In the genomic region with DNA sequence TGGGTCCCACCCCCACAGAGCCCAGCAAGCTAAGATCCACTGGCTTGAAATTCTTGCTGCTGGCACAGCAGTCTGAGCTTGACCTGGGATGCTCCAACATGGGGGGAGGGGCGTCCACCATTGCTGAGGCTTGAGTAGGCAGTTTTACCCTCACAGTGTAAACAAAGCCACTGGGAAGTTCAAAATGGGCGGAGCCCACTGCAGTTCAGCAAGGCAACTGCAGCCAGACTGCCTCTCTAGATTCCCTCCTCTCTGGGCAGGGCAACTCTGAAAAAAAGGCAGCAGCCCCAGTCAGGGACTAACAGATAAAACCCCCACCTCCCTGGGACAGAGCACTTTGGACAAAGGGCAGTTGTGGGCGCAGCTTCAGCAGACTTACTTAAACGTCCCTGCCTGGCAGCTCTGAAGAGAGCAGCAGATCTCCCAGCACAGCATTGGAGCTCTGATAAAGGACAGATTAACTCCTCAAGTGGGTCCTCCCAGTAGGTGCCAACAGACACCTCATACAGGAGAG, we compare ENCODE assay signal across 1 cellular context.
A peak's percentile ranks its signal among the peaks of the same experiment; 100 is the strongest.
TF ChIP-seq lines count a peak whose summit lies in the region.

No MANE protein-coding gene starts in this region.

TF ChIP-seq in HepG2, 621 proteins besides CTCF, POLR2A, EP300 and RAD21 (continued from another document and continues in another):
- TF ChIP-seq, protein P1, sequence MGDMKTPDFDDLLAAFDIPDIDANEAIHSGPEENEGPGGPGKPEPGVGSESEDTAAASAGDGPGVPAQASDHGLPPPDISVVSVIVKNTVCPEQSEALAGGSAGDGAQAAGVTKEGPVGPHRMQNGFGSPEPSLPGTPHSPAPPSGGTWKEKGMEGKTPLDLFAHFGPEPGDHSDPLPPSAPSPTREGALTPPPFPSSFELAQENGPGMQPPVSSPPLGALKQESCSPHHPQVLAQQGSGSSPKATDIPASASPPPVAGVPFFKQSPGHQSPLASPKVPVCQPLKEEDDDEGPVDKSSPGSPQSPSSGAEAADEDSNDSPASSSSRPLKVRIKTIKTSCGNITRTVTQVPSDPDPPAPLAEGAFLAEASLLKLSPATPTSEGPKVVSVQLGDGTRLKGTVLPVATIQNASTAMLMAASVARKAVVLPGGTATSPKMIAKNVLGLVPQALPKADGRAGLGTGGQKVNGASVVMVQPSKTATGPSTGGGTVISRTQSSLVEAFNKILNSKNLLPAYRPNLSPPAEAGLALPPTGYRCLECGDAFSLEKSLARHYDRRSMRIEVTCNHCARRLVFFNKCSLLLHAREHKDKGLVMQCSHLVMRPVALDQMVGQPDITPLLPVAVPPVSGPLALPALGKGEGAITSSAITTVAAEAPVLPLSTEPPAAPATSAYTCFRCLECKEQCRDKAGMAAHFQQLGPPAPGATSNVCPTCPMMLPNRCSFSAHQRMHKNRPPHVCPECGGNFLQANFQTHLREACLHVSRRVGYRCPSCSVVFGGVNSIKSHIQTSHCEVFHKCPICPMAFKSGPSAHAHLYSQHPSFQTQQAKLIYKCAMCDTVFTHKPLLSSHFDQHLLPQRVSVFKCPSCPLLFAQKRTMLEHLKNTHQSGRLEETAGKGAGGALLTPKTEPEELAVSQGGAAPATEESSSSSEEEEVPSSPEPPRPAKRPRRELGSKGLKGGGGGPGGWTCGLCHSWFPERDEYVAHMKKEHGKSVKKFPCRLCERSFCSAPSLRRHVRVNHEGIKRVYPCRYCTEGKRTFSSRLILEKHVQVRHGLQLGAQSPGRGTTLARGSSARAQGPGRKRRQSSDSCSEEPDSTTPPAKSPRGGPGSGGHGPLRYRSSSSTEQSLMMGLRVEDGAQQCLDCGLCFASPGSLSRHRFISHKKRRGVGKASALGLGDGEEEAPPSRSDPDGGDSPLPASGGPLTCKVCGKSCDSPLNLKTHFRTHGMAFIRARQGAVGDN (CRISPR knock-in tag; IDR thresholded peaks at IDR 0.05) = peak; percentile 73
- peak; percentile 63 for TF ChIP-seq YY1 (IDR thresholded peaks at IDR 0.05; ENCODE audit: insufficient read depth, insufficient replicate concordance, low read depth, low read length)
- peak; percentile 50 for TF ChIP-seq POLR2G (IDR thresholded peaks at IDR 0.05; ENCODE audit: low read depth, low read length)
- TF ChIP-seq ZNF891 (CRISPR knock-in tag; IDR thresholded peaks at IDR 0.05) = 0 out of 2 replicates have a peak, but pooled peaks have one; percentile 52
- TF ChIP-seq, protein P2, sequence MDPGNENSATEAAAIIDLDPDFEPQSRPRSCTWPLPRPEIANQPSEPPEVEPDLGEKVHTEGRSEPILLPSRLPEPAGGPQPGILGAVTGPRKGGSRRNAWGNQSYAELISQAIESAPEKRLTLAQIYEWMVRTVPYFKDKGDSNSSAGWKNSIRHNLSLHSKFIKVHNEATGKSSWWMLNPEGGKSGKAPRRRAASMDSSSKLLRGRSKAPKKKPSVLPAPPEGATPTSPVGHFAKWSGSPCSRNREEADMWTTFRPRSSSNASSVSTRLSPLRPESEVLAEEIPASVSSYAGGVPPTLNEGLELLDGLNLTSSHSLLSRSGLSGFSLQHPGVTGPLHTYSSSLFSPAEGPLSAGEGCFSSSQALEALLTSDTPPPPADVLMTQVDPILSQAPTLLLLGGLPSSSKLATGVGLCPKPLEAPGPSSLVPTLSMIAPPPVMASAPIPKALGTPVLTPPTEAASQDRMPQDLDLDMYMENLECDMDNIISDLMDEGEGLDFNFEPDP (CRISPR knock-in tag; conservative IDR thresholded peaks at IDR 0.05) = 0 out of 2 replicates have a peak, but pooled peaks have one; percentile 15
- peak; percentile 34; the same call in 1 of the 2 replicates for TF ChIP-seq NR2C2 (CRISPR knock-in tag; IDR thresholded peaks at IDR 0.05; ENCODE audit: borderline replicate concordance)
- TF ChIP-seq, protein P3, sequence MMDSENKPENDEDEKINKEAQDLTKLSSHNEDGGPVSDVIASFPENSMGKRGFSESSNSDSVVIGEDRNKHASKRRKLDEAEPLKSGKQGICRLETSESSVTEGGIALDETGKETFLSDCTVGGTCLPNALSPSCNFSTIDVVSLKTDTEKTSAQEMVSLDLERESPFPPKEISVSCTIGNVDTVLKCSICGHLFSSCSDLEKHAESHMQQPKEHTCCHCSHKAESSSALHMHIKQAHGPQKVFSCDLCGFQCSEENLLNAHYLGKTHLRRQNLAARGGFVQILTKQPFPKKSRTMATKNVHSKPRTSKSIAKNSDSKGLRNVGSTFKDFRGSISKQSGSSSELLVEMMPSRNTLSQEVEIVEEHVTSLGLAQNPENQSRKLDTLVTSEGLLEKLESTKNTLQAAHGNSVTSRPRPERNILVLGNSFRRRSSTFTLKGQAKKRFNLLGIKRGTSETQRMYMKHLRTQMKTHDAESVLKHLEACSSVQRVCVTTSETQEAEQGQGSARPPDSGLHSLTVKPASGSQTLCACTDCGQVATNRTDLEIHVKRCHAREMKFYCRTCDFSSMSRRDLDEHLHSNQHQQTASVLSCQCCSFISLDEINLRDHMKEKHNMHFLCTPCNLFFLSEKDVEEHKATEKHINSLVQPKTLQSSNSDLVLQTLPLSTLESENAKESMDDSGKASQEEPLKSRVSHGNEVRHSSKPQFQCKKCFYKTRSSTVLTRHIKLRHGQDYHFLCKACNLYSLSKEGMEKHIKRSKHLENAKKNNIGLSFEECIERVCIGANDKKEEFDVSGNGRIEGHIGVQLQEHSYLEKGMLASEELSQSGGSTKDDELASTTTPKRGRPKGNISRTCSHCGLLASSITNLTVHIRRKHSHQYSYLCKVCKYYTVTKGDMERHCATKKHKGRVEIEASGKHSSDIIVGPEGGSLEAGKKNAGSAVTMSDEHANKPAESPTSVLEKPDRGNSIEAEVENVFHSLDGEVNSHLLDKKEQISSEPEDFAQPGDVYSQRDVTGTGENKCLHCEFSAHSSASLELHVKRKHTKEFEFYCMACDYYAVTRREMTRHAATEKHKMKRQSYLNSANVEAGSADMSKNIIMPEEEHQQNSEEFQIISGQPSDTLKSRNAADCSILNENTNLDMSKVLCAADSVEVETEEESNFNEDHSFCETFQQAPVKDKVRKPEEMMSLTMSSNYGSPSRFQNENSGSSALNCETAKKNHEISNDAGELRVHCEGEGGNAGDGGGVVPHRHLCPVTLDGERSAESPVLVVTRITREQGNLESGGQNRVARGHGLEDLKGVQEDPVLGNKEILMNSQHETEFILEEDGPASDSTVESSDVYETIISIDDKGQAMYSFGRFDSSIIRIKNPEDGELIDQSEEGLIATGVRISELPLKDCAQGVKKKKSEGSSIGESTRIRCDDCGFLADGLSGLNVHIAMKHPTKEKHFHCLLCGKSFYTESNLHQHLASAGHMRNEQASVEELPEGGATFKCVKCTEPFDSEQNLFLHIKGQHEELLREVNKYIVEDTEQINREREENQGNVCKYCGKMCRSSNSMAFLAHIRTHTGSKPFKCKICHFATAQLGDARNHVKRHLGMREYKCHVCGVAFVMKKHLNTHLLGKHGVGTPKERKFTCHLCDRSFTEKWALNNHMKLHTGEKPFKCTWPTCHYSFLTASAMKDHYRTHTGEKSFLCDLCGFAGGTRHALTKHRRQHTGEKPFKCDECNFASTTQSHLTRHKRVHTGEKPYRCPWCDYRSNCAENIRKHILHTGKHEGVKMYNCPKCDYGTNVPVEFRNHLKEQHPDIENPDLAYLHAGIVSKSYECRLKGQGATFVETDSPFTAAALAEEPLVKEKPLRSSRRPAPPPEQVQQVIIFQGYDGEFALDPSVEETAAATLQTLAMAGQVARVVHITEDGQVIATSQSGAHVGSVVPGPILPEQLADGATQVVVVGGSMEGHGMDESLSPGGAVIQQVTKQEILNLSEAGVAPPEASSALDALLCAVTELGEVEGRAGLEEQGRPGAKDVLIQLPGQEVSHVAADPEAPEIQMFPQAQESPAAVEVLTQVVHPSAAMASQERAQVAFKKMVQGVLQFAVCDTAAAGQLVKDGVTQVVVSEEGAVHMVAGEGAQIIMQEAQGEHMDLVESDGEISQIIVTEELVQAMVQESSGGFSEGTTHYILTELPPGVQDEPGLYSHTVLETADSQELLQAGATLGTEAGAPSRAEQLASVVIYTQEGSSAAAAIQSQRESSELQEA (CRISPR knock-in tag; IDR thresholded peaks at IDR 0.05; ENCODE audit: not compliant biosample characterization) = peak; percentile 35
- TF ChIP-seq, protein P4, sequence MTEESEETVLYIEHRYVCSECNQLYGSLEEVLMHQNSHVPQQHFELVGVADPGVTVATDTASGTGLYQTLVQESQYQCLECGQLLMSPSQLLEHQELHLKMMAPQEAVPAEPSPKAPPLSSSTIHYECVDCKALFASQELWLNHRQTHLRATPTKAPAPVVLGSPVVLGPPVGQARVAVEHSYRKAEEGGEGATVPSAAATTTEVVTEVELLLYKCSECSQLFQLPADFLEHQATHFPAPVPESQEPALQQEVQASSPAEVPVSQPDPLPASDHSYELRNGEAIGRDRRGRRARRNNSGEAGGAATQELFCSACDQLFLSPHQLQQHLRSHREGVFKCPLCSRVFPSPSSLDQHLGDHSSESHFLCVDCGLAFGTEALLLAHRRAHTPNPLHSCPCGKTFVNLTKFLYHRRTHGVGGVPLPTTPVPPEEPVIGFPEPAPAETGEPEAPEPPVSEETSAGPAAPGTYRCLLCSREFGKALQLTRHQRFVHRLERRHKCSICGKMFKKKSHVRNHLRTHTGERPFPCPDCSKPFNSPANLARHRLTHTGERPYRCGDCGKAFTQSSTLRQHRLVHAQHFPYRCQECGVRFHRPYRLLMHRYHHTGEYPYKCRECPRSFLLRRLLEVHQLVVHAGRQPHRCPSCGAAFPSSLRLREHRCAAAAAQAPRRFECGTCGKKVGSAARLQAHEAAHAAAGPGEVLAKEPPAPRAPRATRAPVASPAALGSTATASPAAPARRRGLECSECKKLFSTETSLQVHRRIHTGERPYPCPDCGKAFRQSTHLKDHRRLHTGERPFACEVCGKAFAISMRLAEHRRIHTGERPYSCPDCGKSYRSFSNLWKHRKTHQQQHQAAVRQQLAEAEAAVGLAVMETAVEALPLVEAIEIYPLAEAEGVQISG (CRISPR knock-in tag; IDR thresholded peaks at IDR 0.05) = 0 out of 2 replicates have a peak, but pooled peaks have one; percentile 28
- TF ChIP-seq, protein P5, sequence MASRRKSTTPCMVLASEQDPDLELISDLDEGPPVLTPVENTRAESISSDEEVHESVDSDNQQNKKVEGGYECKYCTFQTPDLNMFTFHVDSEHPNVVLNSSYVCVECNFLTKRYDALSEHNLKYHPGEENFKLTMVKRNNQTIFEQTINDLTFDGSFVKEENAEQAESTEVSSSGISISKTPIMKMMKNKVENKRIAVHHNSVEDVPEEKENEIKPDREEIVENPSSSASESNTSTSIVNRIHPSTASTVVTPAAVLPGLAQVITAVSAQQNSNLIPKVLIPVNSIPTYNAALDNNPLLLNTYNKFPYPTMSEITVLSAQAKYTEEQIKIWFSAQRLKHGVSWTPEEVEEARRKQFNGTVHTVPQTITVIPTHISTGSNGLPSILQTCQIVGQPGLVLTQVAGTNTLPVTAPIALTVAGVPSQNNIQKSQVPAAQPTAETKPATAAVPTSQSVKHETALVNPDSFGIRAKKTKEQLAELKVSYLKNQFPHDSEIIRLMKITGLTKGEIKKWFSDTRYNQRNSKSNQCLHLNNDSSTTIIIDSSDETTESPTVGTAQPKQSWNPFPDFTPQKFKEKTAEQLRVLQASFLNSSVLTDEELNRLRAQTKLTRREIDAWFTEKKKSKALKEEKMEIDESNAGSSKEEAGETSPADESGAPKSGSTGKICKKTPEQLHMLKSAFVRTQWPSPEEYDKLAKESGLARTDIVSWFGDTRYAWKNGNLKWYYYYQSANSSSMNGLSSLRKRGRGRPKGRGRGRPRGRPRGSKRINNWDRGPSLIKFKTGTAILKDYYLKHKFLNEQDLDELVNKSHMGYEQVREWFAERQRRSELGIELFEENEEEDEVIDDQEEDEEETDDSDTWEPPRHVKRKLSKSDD (CRISPR knock-in tag; IDR thresholded peaks at IDR 0.05; ENCODE audit: low read depth) = 0 out of 2 replicates have a peak, but pooled peaks have one; percentile 61
- TF ChIP-seq CBX5 (CRISPR knock-in tag; IDR thresholded peaks at IDR 0.05; ENCODE audit: borderline replicate concordance) = peak; percentile 49; the same call in 1 of the 2 replicates
- TF ChIP-seq, protein P6, sequence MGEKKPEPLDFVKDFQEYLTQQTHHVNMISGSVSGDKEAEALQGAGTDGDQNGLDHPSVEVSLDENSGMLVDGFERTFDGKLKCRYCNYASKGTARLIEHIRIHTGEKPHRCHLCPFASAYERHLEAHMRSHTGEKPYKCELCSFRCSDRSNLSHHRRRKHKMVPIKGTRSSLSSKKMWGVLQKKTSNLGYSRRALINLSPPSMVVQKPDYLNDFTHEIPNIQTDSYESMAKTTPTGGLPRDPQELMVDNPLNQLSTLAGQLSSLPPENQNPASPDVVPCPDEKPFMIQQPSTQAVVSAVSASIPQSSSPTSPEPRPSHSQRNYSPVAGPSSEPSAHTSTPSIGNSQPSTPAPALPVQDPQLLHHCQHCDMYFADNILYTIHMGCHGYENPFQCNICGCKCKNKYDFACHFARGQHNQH (CRISPR knock-in tag; IDR thresholded peaks at IDR 0.05) = 0 out of 2 replicates have a peak, but pooled peaks have one; percentile 46
- TF ChIP-seq GATAD1 (CRISPR knock-in tag; IDR thresholded peaks at IDR 0.05) = peak; percentile 39; the same call in 1 of the 2 replicates
- TF ChIP-seq, protein P7, sequence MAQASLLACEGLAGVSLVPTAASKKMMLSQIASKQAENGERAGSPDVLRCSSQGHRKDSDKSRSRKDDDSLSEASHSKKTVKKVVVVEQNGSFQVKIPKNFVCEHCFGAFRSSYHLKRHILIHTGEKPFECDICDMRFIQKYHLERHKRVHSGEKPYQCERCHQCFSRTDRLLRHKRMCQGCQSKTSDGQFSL (CRISPR knock-in tag; IDR thresholded peaks at IDR 0.05) = peak; percentile 36; the same call in 1 of the 2 replicates
- TF ChIP-seq RCOR2 (CRISPR knock-in tag; IDR thresholded peaks at IDR 0.05) = peak; percentile 18; the same call in 1 of the 2 replicates
- TF ChIP-seq NCOA1 (CRISPR knock-in tag; IDR thresholded peaks at IDR 0.05) = 0 out of 2 replicates have a peak, but pooled peaks have one; percentile 40
- peak; percentile 66; the same call in 1 of the 2 replicates for TF ChIP-seq ZNF383 (CRISPR knock-in tag; IDR thresholded peaks at IDR 0.05; ENCODE audit: borderline replicate concordance)
- peak; percentile 96 for TF ChIP-seq ZMYM4 (CRISPR knock-in tag; IDR thresholded peaks at IDR 0.05)
- 0 out of 2 replicates have a peak, but pooled peaks have one; percentile 22 for TF ChIP-seq ZBTB38 (CRISPR knock-in tag; IDR thresholded peaks at IDR 0.05)
- TF ChIP-seq, protein P8, sequence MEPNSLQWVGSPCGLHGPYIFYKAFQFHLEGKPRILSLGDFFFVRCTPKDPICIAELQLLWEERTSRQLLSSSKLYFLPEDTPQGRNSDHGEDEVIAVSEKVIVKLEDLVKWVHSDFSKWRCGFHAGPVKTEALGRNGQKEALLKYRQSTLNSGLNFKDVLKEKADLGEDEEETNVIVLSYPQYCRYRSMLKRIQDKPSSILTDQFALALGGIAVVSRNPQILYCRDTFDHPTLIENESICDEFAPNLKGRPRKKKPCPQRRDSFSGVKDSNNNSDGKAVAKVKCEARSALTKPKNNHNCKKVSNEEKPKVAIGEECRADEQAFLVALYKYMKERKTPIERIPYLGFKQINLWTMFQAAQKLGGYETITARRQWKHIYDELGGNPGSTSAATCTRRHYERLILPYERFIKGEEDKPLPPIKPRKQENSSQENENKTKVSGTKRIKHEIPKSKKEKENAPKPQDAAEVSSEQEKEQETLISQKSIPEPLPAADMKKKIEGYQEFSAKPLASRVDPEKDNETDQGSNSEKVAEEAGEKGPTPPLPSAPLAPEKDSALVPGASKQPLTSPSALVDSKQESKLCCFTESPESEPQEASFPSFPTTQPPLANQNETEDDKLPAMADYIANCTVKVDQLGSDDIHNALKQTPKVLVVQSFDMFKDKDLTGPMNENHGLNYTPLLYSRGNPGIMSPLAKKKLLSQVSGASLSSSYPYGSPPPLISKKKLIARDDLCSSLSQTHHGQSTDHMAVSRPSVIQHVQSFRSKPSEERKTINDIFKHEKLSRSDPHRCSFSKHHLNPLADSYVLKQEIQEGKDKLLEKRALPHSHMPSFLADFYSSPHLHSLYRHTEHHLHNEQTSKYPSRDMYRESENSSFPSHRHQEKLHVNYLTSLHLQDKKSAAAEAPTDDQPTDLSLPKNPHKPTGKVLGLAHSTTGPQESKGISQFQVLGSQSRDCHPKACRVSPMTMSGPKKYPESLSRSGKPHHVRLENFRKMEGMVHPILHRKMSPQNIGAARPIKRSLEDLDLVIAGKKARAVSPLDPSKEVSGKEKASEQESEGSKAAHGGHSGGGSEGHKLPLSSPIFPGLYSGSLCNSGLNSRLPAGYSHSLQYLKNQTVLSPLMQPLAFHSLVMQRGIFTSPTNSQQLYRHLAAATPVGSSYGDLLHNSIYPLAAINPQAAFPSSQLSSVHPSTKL (CRISPR knock-in tag; IDR thresholded peaks at IDR 0.05) = peak; percentile 65
